In genomic region chr10:131839880-131840787, GRCh38 we compare ENCODE assay signal across 8 cellular contexts.
DNase-seq lines count a peak whose midpoint lies in the region; ATAC-seq and TF ChIP-seq lines count a peak whose summit lies in the region.
"Not testable (repeated sequence)": the region's sequence is repeated elsewhere in the genome, so short reads cannot be mapped to it uniquely, and the experiment has no call there.

No MANE protein-coding gene starts in this region.

- peak overlapping the region; percentile 79 for H2BK5ac ChIP-seq in IMR-90 (ENCODE audit: low read depth, low read length, poor library complexity, severe bottlenecking)

- H4K20me1 ChIP-seq in IMR-90 (ENCODE audit: insufficient read depth, low read length), result not testable (repeated sequence)

- H3K27me3 ChIP-seq in IMR-90 (ENCODE audit: control insufficient read depth, insufficient read depth, low read length); upper lobe of right lung: not testable (repeated sequence)
- peaks cover 19% of the 10 kb centered on the region for H3K27me3 ChIP-seq in left ventricle myocardium inferior (ENCODE audit: low read depth)

- peak overlapping the region; percentile 51 for H2AFZ ChIP-seq in IMR-90 (replicated peaks; ENCODE audit: low read length, poor library complexity)

- not testable (repeated sequence) for H4K5ac ChIP-seq in IMR-90 (ENCODE audit: low read depth, low read length)

- H4K8ac ChIP-seq in IMR-90 (ENCODE audit: low read depth in 2 of 2, low read length in 2 of 2), result not testable (repeated sequence)

- TF ChIP-seq CTCF in IMR-90 (conservative IDR thresholded peaks at IDR 0.05; ENCODE audit: low read depth, low read length); upper lobe of right lung (IDR thresholded peaks at IDR 0.05): not testable (repeated sequence)
- TF ChIP-seq CTCF in left ventricle myocardium inferior (IDR thresholded peaks at IDR 0.05; ENCODE audit: borderline replicate concordance) (peak; percentile 17), nephron (IDR thresholded peaks at IDR 0.05; ENCODE audit: unreplicated experiment in 3 of 3) (peak in 2 of 3 experiments; percentile 45 to 54)

- POLR2A ChIA-PET in IMR-90 (lab: Charles Lee; ENCODE audit: unreplicated experiment); activated naive CD8-positive, alpha-beta T cell treated with anti-CD3 and anti-CD28 coated beads, Interleukin-2, amount 10 ng/mL, durations not matched to agents 7 days and 5 days (lab: Charles Lee): not testable (repeated sequence)

- peaks cover 21% of the 10 kb centered on the region for H3K27me3 Mint-ChIP-seq in activated naive CD8-positive, alpha-beta T cell treated with anti-CD3 and anti-CD28 coated beads, Interleukin-2, amount 10 ng/mL, durations not matched to agents 7 days and 5 days
- H3K27me3 Mint-ChIP-seq in nephron (ENCODE audit: low read depth), result peaks cover 12% of the 10 kb centered on the region

- not testable (repeated sequence) for H3K9me3 Mint-ChIP-seq in activated naive CD8-positive, alpha-beta T cell treated with anti-CD3 and anti-CD28 coated beads, Interleukin-2, amount 10 ng/mL, durations not matched to agents 7 days and 5 days; nephron

- 67% methylated on average over 5 of the region's 15 CpGs; no CpG with 5 or more reads in 1 of the 2 experiments for WGBS in IMR-90 (ENCODE audit: extremely low coverage in 2 of 2, insufficient read length in 1 of 2), 2 experiments

- H4K91ac ChIP-seq in IMR-90 (ENCODE audit: insufficient read depth, low read depth, low read length), result not testable (repeated sequence)

- not testable (repeated sequence) for ATAC-seq in IMR-90 (ENCODE audit: low read depth); activated naive CD8-positive, alpha-beta T cell treated with anti-CD3 and anti-CD28 coated beads, Interleukin-2, amount 10 ng/mL, durations not matched to agents 7 days and 5 days (ENCODE audit: low read depth); upper lobe of right lung

- H3K9me1 ChIP-seq in IMR-90 (ENCODE audit: insufficient read depth, low read length), result not testable (repeated sequence)

- H3K18ac ChIP-seq in IMR-90 (ENCODE audit: low read depth, low read length), result not testable (repeated sequence)

- not testable (repeated sequence) for H3K14ac ChIP-seq in IMR-90 (replicated peaks; ENCODE audit: low read depth, low read length)

- H3K4me3 Mint-ChIP-seq in activated naive CD8-positive, alpha-beta T cell treated with anti-CD3 and anti-CD28 coated beads, Interleukin-2, amount 10 ng/mL, durations not matched to agents 7 days and 5 days; nephron: not testable (repeated sequence)

- in situ Hi-C loops in IMR-90 (cut with MboI; ENCODE audit: low sequenced_read_pairs), result not testable (repeated sequence)

- CTCF ChIA-PET in IMR-90 (lab: Yijun Ruan, JAX), result not testable (repeated sequence)

- not testable (repeated sequence) for H3K36me3 ChIP-seq in IMR-90 (ENCODE audit: control insufficient read depth, insufficient read depth, low read length); left ventricle myocardium inferior; upper lobe of right lung

- H2BK15ac ChIP-seq in IMR-90 (ENCODE audit: low read depth, low read length), result not testable (repeated sequence)

- H3K4me2 ChIP-seq in IMR-90 (ENCODE audit: low read depth, low read length), result not testable (repeated sequence)

- not testable (repeated sequence) for TF ChIP-seq RAD21 in IMR-90 (IDR thresholded peaks at IDR 0.05; ENCODE audit: low read length)

- not testable (repeated sequence) for H3K36me3 Mint-ChIP-seq in activated naive CD8-positive, alpha-beta T cell treated with anti-CD3 and anti-CD28 coated beads, Interleukin-2, amount 10 ng/mL, durations not matched to agents 7 days and 5 days; nephron (ENCODE audit: low read depth)

- H3K9me3 ChIP-seq in IMR-90 (ENCODE audit: control insufficient read depth, insufficient read depth, low read length) (peaks cover 39% of the 10 kb centered on the region), left ventricle myocardium inferior (replicated peaks) (peaks cover 11% of the 10 kb centered on the region)
- not testable (repeated sequence) for H3K9me3 ChIP-seq in upper lobe of right lung

- not testable (repeated sequence) for H3K4me1 Mint-ChIP-seq in activated naive CD8-positive, alpha-beta T cell treated with anti-CD3 and anti-CD28 coated beads, Interleukin-2, amount 10 ng/mL, durations not matched to agents 7 days and 5 days; nephron

- H3K4me3 ChIP-seq in IMR-90 (ENCODE audit: insufficient read depth, low read depth, low read length); left ventricle myocardium inferior; upper lobe of right lung: not testable (repeated sequence)

- not testable (repeated sequence) for H3K4me1 ChIP-seq in IMR-90 (ENCODE audit: control insufficient read depth, insufficient read depth, low read length); left ventricle myocardium inferior; upper lobe of right lung

- not testable (repeated sequence) for H2AK5ac ChIP-seq in IMR-90 (ENCODE audit: low read depth, low read length)

- H3K23ac ChIP-seq in IMR-90 (ENCODE audit: low read depth, low read length), result not testable (repeated sequence)

- H3K27ac ChIP-seq in IMR-90 (ENCODE audit: insufficient read depth, low read length); left ventricle myocardium inferior (replicated peaks); upper lobe of right lung: not testable (repeated sequence)

- intact Hi-C loops in IMR-90 (cut with micrococcal nuclease); left ventricle myocardium inferior (cut with micrococcal nuclease); upper lobe of right lung (cut with DNase I): not testable (repeated sequence)

- H3K4ac ChIP-seq in IMR-90 (ENCODE audit: low read depth, low read length), result not testable (repeated sequence)

- dilution Hi-C loops in IMR-90 (cut with HindIII; ENCODE audit: low sequenced_read_pairs, unreplicated experiment), result not testable (repeated sequence)

- H3K27ac Mint-ChIP-seq in activated naive CD8-positive, alpha-beta T cell treated with anti-CD3 and anti-CD28 coated beads, Interleukin-2, amount 10 ng/mL, durations not matched to agents 7 days and 5 days; nephron: not testable (repeated sequence)

- DNase-seq in DMS53 (lab: John Stamatoyannopoulos, UW) (peak; percentile 68), NCI-H2227 (lab: John Stamatoyannopoulos, UW; ENCODE audit: unreplicated experiment) (peak; percentile 15), RPMI8226 (peak; percentile 49), upper lobe of right lung (peak; percentile 45)
- not testable (repeated sequence) for DNase-seq in IMR-90, left ventricle myocardium inferior
- DNase-seq in activated naive CD8-positive, alpha-beta T cell treated with anti-CD3 and anti-CD28 coated beads, Interleukin-2, amount 10 ng/mL, durations not matched to agents 7 days and 5 days, result peak; percentile 11

- H2BK20ac ChIP-seq in IMR-90 (ENCODE audit: low read depth, low read length), result not testable (repeated sequence)

- H3K56ac ChIP-seq in IMR-90 (ENCODE audit: extremely low read depth, insufficient read depth, low read length), result not testable (repeated sequence)

- not testable (repeated sequence) for H2AK9ac ChIP-seq in IMR-90 (replicated peaks; ENCODE audit: low read depth, low read length, poor library complexity)

- not testable (repeated sequence) for H3K9ac ChIP-seq in IMR-90 (ENCODE audit: low read depth, low read length)

- not testable (repeated sequence) for TF ChIP-seq POLR2A in IMR-90 (IDR thresholded peaks at IDR 0.05; ENCODE audit: low read depth, low read length)

- not testable (repeated sequence) for H3K79me1 ChIP-seq in IMR-90 (ENCODE audit: low read depth in 1 of 2, low read length in 2 of 2)

- BruUV-seq in IMR-90 (replicated peaks; lab: Mats Ljungman, UMichigan), result not testable (repeated sequence)

- H2BK120ac ChIP-seq in IMR-90 (ENCODE audit: low read depth, low read length), result not testable (repeated sequence)
